In the genomic region with DNA sequence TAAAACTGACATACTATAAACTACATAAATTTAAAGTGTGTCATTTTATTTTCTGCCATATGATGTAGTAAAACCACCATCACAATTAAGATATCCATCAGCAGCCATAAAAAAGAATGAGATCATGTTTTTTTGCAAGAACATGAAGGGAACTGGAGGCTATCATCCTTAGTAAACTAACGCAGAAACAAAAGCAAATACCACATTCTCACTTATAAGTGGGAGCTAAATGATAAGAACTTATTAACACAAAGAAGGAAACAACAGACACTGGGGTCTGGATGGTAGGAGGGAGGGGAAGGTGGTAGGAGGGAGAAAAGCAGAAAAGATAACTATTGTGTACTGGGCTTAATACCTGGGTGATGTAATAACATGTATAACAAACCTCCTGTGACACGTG, we compare ENCODE assay signal across 2 cellular contexts.
A peak's percentile ranks its signal among the peaks of the same experiment; 100 is the strongest.
TF ChIP-seq lines count a peak whose summit lies in the region.

No MANE protein-coding gene starts in this region.

TF ChIP-seq in A549, 52 proteins besides CTCF, POLR2A, EP300 and RAD21 (continued from another document):
- TF ChIP-seq BCL3 (IDR thresholded peaks at IDR 0.05), result no peak
- TF ChIP-seq RNF2 (IDR thresholded peaks at IDR 0.05; ENCODE audit: borderline replicate concordance, low read depth), result no peak

TF ChIP-seq in SK-N-SH treated with all-trans-retinoic acid at 6 μM for 48 hours, 23 proteins besides CTCF, POLR2A, EP300 and RAD21 (continued from another document):
- TF ChIP-seq, protein P1, sequence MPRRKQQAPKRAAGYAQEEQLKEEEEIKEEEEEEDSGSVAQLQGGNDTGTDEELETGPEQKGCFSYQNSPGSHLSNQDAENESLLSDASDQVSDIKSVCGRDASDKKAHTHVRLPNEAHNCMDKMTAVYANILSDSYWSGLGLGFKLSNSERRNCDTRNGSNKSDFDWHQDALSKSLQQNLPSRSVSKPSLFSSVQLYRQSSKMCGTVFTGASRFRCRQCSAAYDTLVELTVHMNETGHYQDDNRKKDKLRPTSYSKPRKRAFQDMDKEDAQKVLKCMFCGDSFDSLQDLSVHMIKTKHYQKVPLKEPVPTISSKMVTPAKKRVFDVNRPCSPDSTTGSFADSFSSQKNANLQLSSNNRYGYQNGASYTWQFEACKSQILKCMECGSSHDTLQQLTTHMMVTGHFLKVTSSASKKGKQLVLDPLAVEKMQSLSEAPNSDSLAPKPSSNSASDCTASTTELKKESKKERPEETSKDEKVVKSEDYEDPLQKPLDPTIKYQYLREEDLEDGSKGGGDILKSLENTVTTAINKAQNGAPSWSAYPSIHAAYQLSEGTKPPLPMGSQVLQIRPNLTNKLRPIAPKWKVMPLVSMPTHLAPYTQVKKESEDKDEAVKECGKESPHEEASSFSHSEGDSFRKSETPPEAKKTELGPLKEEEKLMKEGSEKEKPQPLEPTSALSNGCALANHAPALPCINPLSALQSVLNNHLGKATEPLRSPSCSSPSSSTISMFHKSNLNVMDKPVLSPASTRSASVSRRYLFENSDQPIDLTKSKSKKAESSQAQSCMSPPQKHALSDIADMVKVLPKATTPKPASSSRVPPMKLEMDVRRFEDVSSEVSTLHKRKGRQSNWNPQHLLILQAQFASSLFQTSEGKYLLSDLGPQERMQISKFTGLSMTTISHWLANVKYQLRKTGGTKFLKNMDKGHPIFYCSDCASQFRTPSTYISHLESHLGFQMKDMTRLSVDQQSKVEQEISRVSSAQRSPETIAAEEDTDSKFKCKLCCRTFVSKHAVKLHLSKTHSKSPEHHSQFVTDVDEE (CRISPR knock-in tag; IDR thresholded peaks at IDR 0.05), result no peak
- TF ChIP-seq TCF4 (CRISPR knock-in tag; IDR thresholded peaks at IDR 0.05; ENCODE audit: borderline replicate concordance) (peak; percentile 53; the same call in 1 of the 2 replicates), ZC3H10 (CRISPR knock-in tag; IDR thresholded peaks at IDR 0.05) (no peak), GLIS3 (CRISPR knock-in tag; IDR thresholded peaks at IDR 0.05) (peak; percentile 64; the same call in 1 of the 2 replicates), ESRRG (CRISPR knock-in tag; IDR thresholded peaks at IDR 0.05) (no peak), ZNF565 (CRISPR knock-in tag; conservative IDR thresholded peaks at IDR 0.05; ENCODE audit: low read depth) (no peak)
